Comparison of ENCODE assay signal across 24 cellular contexts in the genomic region with DNA sequence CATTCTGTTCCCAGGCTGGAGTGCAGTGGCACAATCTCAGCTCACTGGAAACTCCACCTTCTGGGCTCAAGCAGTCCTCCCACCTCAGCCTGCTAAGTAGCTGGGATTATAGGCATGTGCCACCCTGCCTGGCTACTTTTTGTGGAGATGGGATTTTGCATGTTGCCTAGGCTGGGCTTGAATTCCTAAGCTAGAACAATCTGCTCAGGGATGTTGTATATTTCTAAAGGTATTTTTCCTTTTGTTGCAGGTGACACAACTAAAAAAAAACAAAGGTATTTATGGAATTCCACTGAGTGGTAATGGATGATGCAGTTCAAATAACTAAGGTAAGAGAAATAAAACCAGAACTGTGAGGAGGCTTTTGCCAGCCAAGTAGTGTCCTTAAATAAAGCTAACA.
"Had no signal": no experiment of that assay in that cellular context is flagged by ENCODE, and none has a peak within 500 bp of the region (broad histone marks: within the 10 kb centered on the region; RNA-seq: fewer than 3 reads in every experiment).

No MANE protein-coding gene starts in this region.

- H3K27me3 ChIP-seq: tibial nerve, vagina had no signal

- H3K27ac Mint-ChIP-seq: nephron had no signal

- ATAC-seq: activated CD4-positive, CD25-positive, alpha-beta regulatory T cell treated with anti-CD3 and anti-CD28 coated beads, Interleukin-2, amount 50 U/mL, for 24 hours; left colon had no signal

- H3K4me3 ChIP-seq: lung, tibial nerve, vagina had no signal

- DNase-seq: activated CD4-positive, alpha-beta T cell treated with anti-CD3 and anti-CD28 coated beads, Interleukin-2, amount 50 U/mL, for 1 hour; activated CD8-positive, alpha-beta memory T cell treated with anti-CD3 and anti-CD28 coated beads, Interleukin-2, amount 50 U/mL, for 4 hours; activated effector memory CD4-positive, alpha-beta T cell treated with Interleukin-2 at 50 U/mL for 16 hours; activated naive CD4-positive, alpha-beta T cell treated with anti-CD3 and anti-CD28 coated beads, Interleukin-2, amount 50 U/mL, for 16 hours; activated T-cell treated with anti-CD3 and anti-CD28 coated beads, Interleukin-2, amount 50 U/mL, for 48 hours; aorta; cerebellar nuclear complex; effector CD8-positive, alpha-beta T cell; left colon; midbrain; occipital lobe; posterior cingulate gyrus; retina; stimulated activated CD4-positive, alpha-beta T cell treated with anti-CD3 and anti-CD28 coated beads, Interleukin-12 subunit alpha, Interleukin-12 subunit beta, amount 100 ng/mL, for 4 hours; stimulated activated CD4-positive, alpha-beta T cell treated with anti-CD3 and anti-CD28 coated beads, Interleukin-1b, Interleukin-23, amount 100 ng/mL, for 48 hours; stimulated activated CD8-positive, alpha-beta memory T cell treated with anti-CD3 and anti-CD28 coated beads, Interleukin-4, amount 100 ng/mL, for 48 hours; stimulated activated naive CD4-positive, alpha-beta T cell; T-helper 1 cell; T1000 had no signal

- H3K4me3 Mint-ChIP-seq: nephron had no signal

- H3K27ac ChIP-seq: tibial nerve, vagina had no signal

- H3K4me1 ChIP-seq: vagina had no signal

- H3K9me3 Mint-ChIP-seq: nephron had no signal

- H3K9me3 ChIP-seq: tibial nerve, vagina had no signal
